In the genomic region with DNA sequence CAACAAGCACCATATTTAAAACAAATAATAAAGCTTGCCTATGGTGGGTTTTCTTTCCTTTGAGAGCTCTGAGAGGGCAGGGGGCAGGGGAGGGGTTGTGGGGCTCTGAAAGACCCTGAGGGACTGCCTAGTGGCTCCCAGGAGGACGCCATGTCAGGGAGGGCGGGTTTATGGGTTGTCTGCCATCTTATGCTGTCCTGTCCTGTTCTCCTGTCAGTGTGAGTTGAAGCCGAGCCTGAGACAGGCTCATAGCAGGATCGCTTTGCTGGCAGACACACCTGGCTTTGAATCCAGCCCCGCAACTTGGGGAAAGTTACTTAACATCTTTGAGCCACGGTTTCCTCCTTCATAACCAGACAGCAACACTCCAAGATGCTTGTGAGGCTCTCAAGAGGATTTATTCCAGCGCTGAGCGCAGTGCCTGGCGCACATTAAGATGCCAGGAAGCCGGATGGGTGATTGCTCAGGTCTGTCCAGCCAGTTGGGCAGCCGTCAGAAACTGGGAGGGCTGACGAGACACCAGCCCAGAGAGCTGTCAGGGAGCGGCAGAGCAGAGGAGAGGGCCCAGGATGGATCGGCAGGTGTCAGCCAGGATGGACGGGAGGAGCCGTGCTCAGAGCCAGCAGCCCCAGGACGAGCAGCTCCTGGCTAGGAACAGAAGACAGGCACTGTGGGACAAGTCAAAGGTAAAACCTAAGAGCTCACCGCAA, we compare ENCODE assay signal across 9 cellular contexts. TPM values are rescaled to one million over a fixed set of nuclear protein-coding genes. Genes with fewer than 3 reads are reported as not detected.
DNase-seq lines count a peak whose midpoint lies in the region; ATAC-seq, FAIRE-seq and TF ChIP-seq lines count a peak whose summit lies in the region.
"Had no signal": no experiment of that assay in that cellular context is flagged by ENCODE, and none has a peak within 500 bp of the region (broad histone marks: within the 10 kb centered on the region; RNA-seq: fewer than 3 reads in every experiment).

No MANE protein-coding gene starts in this region.

- H3K27me3 Mint-ChIP-seq in activated T-helper 2 cell treated with anti-CD3 and anti-CD28 coated beads, Interferon-gamma antibody, Interleukin-2, Interleukin-4, amounts not matched to agents 10 μg/mL and 5 μg/mL and 100 μg/mL, durations not matched to agents 14 hours and 24 hours and 36 hours (ENCODE audit: low read depth): no peaks in the 10 kb centered on the region

- peaks cover 80% of the 10 kb centered on the region for H3K4me1 Mint-ChIP-seq in activated T-helper 2 cell treated with anti-CD3 and anti-CD28 coated beads, Interferon-gamma antibody, Interleukin-2, Interleukin-4, amounts not matched to agents 10 μg/mL and 5 μg/mL and 100 μg/mL, durations not matched to agents 14 hours and 24 hours and 36 hours (ENCODE audit: low read depth)
- H3K4me1 Mint-ChIP-seq in stimulated activated effector memory CD8-positive, alpha-beta T cell treated with anti-CD3 and anti-CD28 coated beads, Interleukin-12 subunit alpha, Interleukin-12 subunit beta, amount 100 ng/mL, for 72 hours: peaks cover 91% of the 10 kb centered on the region

- H3K18ac ChIP-seq in mesendoderm (ENCODE audit: low read length): no peak overlapping the region

- H3K4me3 ChIP-seq in kidney (ENCODE audit: low read length in 2 of 2) (peak overlapping the region in 1 of 2 donors; percentile 63), mesendoderm (ENCODE audit: low read length) (no peak overlapping the region)

- no peak overlapping the region for H4K5ac ChIP-seq in mesendoderm (ENCODE audit: low read length)

- no peak for ATAC-seq in stimulated activated effector memory CD8-positive, alpha-beta T cell treated with anti-CD3 and anti-CD28 coated beads, Interleukin-12 subunit alpha, Interleukin-12 subunit beta, amount 100 ng/mL, for 72 hours

- H3K9me3 ChIP-seq in kidney (ENCODE audit: control insufficient read depth in 1 of 2, low read length in 2 of 2): no peaks in the 10 kb centered on the region

- H3K4me3 Mint-ChIP-seq in activated T-helper 2 cell treated with anti-CD3 and anti-CD28 coated beads, Interferon-gamma antibody, Interleukin-2, Interleukin-4, amounts not matched to agents 10 μg/mL and 5 μg/mL and 100 μg/mL, durations not matched to agents 14 hours and 24 hours and 36 hours (ENCODE audit: low read depth): peak overlapping the region; percentile 97
- peak overlapping the region; percentile 84 for H3K4me3 Mint-ChIP-seq in stimulated activated effector memory CD8-positive, alpha-beta T cell treated with anti-CD3 and anti-CD28 coated beads, Interleukin-12 subunit alpha, Interleukin-12 subunit beta, amount 100 ng/mL, for 72 hours

- H3K4me1 ChIP-seq in kidney (ENCODE audit: control insufficient read depth in 1 of 2, insufficient read depth in 1 of 2, low read depth in 1 of 2, low read length in 2 of 2) (peaks cover 20 to 32% of the 10 kb centered on the region in 2 donors), mesendoderm (ENCODE audit: control insufficient read depth, low read depth, low read length) (peaks cover 5% of the 10 kb centered on the region)

- no peak overlapping the region for H3K56ac ChIP-seq in mesendoderm (ENCODE audit: low read length)

- no peak overlapping the region for H3K4ac ChIP-seq in mesendoderm (ENCODE audit: low read depth, low read length)

- H2BK5ac ChIP-seq in mesendoderm (ENCODE audit: low read length): no peak overlapping the region

- peaks cover 28% of the 10 kb centered on the region for H3K36me3 Mint-ChIP-seq in activated T-helper 2 cell treated with anti-CD3 and anti-CD28 coated beads, Interferon-gamma antibody, Interleukin-2, Interleukin-4, amounts not matched to agents 10 μg/mL and 5 μg/mL and 100 μg/mL, durations not matched to agents 14 hours and 24 hours and 36 hours (ENCODE audit: low read depth)
- peaks cover 64% of the 10 kb centered on the region for H3K36me3 Mint-ChIP-seq in stimulated activated effector memory CD8-positive, alpha-beta T cell treated with anti-CD3 and anti-CD28 coated beads, Interleukin-12 subunit alpha, Interleukin-12 subunit beta, amount 100 ng/mL, for 72 hours

- no CpG with 5 or more reads among the region's 18 CpGs for WGBS in mesendoderm (ENCODE audit: extremely low coverage, insufficient coverage, low lambda C conversion rate)

- peak overlapping the region; percentile 95 for H3K27ac Mint-ChIP-seq in activated T-helper 2 cell treated with anti-CD3 and anti-CD28 coated beads, Interferon-gamma antibody, Interleukin-2, Interleukin-4, amounts not matched to agents 10 μg/mL and 5 μg/mL and 100 μg/mL, durations not matched to agents 14 hours and 24 hours and 36 hours
- peak overlapping the region; percentile 98 for H3K27ac Mint-ChIP-seq in stimulated activated effector memory CD8-positive, alpha-beta T cell treated with anti-CD3 and anti-CD28 coated beads, Interleukin-12 subunit alpha, Interleukin-12 subunit beta, amount 100 ng/mL, for 72 hours

- no peak overlapping the region for H2BK15ac ChIP-seq in mesendoderm (replicated peaks; ENCODE audit: low read depth)

- no peaks in the 10 kb centered on the region for H3K9me3 Mint-ChIP-seq in activated T-helper 2 cell treated with anti-CD3 and anti-CD28 coated beads, Interferon-gamma antibody, Interleukin-2, Interleukin-4, amounts not matched to agents 10 μg/mL and 5 μg/mL and 100 μg/mL, durations not matched to agents 14 hours and 24 hours and 36 hours
- H3K9me3 Mint-ChIP-seq in stimulated activated effector memory CD8-positive, alpha-beta T cell treated with anti-CD3 and anti-CD28 coated beads, Interleukin-12 subunit alpha, Interleukin-12 subunit beta, amount 100 ng/mL, for 72 hours: no peaks in the 10 kb centered on the region

- H2AK5ac ChIP-seq in mesendoderm (ENCODE audit: low read length): no peak overlapping the region

- no peak overlapping the region for H3K4me2 ChIP-seq in mesendoderm (ENCODE audit: low read length)

- FAIRE-seq in GM18507 (lab: Jason Lieb, UNC) (peak; percentile 41), kidney (lab: Jason Lieb, UNC) (no peak)

- H3K27me3 ChIP-seq in mesendoderm (ENCODE audit: insufficient read depth, low read length, poor library complexity): no peaks in the 10 kb centered on the region

- H3K9ac ChIP-seq in kidney (ENCODE audit: low read length in 2 of 2): peak overlapping the region in 1 of 2 donors; percentile 38
- no peak overlapping the region for H3K9ac ChIP-seq in mesendoderm (ENCODE audit: low read length)

- no peak overlapping the region for H2BK120ac ChIP-seq in mesendoderm (ENCODE audit: low read depth, low read length)

- H3K79me2 ChIP-seq in mesendoderm (ENCODE audit: control insufficient read depth, insufficient read depth, low read length): no peaks in the 10 kb centered on the region

- TF ChIP-seq CTCF in kidney (IDR thresholded peaks at IDR 0.05; ENCODE audit: borderline replicate concordance, extremely low read depth, insufficient read depth): no peak

- DNase-seq in GM18507 (ENCODE audit: extremely low spot score, insufficient read length, low read depth) (no peak), kidney (no peak), HK-2 (ENCODE audit: unreplicated experiment) (no peak), middle frontal gyrus (ENCODE audit: extremely low spot score, low spot score) (no peak), mesendoderm (no peak), OCI-M1 (lab: John Stamatoyannopoulos, UW) (no peak)
- no peak for DNase-seq in activated T-helper 2 cell treated with anti-CD3 and anti-CD28 coated beads, Interferon-gamma antibody, Interleukin-2, Interleukin-4, amounts not matched to agents 10 μg/mL and 5 μg/mL and 100 μg/mL, durations not matched to agents 14 hours and 24 hours and 36 hours (ENCODE audit: low spot score)
- no peak for DNase-seq in stimulated activated effector memory CD8-positive, alpha-beta T cell treated with anti-CD3 and anti-CD28 coated beads, Interleukin-12 subunit alpha, Interleukin-12 subunit beta, amount 100 ng/mL, for 72 hours (ENCODE audit: low spot score in 2 of 2)

- H3K36me3 ChIP-seq in kidney (ENCODE audit: control insufficient read depth in 1 of 2, insufficient read depth in 2 of 2, low read length in 2 of 2) (no peaks in the 10 kb centered on the region), mesendoderm (ENCODE audit: control insufficient read depth, insufficient read depth, low read length) (no peaks in the 10 kb centered on the region)

- intact Hi-C loops in activated T-helper 2 cell treated with anti-CD3 and anti-CD28 coated beads, Interferon-gamma antibody, Interleukin-2, Interleukin-4, amounts not matched to agents 10 μg/mL and 5 μg/mL and 100 μg/mL, durations not matched to agents 14 hours and 24 hours and 36 hours (cut with micrococcal nuclease): loop anchor here (5.0 to 10.0 kb wide), 2 partner anchors 110 to 518 kb away; partner anchors contain the start of gene SPATA13
- intact Hi-C loops in kidney (cut with DNase I): no loop called here

- no peaks in the 10 kb centered on the region for H3K79me1 ChIP-seq in mesendoderm (ENCODE audit: low read length)

- H4K8ac ChIP-seq in mesendoderm (ENCODE audit: low read depth, low read length): no peak overlapping the region

- H3K23ac ChIP-seq in mesendoderm (ENCODE audit: low read length): no peak overlapping the region

- peak overlapping the region; percentile 80 to 88 for H3K27ac ChIP-seq in kidney (ENCODE audit: low read depth in 2 of 2, low read length in 2 of 2)
- H3K27ac ChIP-seq in mesendoderm (ENCODE audit: low read depth, low read length): no peak overlapping the region

RNA-seq across cellular contexts. Expression of gene C1QTNF9, which starts 36.8 kb away (rescaled TPM):
- not detected in 2 replicates for total RNA-seq in activated T-helper 2 cell treated with anti-CD3 and anti-CD28 coated beads, Interferon-gamma antibody, Interleukin-2, Interleukin-4, amounts not matched to agents 10 μg/mL and 5 μg/mL and 100 μg/mL, durations not matched to agents 14 hours and 24 hours and 36 hours
- total RNA-seq in kidney: 0.25 TPM
- polyA plus RNA-seq in kidney (ENCODE audit: insufficient read depth, low read depth, low replicate concordance): not detected
- polyA plus RNA-seq in mesendoderm (2013, experiment 1 of 2): not detected
- 0.03 TPM for polyA plus RNA-seq in mesendoderm (2013, experiment 2 of 2)
- total RNA-seq: T-helper 1 cell treated with Interleukin-12 subunit alpha and Interleukin-12 subunit beta and Interleukin-4 antibody, amounts not matched to agents 30 ng/mL and 1 ng/mL, for 36 hours had no signal
